ENCODE assay signal across 1 cellular context in the genomic region with DNA sequence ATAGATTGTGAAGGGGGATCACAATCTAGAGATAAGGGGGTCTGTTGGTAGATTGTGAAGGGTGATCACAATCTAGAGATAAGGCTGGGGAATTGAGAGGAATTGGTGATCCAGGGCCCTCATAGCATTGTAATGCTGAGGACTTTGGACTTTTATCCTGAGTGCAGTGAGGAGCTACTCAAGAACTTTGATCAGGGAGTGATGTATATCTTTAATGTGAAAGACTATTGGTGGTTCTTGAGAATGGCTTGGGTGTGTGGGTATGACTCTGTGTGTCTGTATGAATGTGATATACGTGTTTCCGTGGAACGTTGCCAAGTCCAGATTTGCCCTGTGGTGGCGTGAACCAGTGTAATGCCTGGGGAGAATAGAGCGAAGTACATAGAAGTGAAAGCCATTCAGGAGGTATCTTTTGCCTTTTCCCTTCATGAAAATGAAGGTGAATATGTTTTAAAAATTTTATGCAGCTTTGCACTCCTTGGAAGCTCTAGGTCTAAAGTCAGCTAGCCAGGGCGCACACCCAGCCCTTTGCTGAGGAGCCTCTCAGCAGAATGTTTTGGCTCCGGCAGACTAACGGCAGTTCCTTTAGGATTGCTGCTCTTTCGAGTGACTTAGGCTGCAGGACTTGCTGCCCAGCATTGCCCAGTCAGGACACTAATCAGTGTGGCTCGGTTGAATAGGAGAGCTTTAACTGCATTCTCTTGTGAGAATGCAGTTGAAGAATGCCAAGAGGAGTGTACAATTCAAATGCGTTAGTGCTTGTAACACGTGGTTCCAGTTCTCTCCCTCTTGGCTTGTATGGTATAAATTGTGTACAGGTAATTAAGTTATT.
TF ChIP-seq lines count a peak whose summit lies in the region.

No MANE protein-coding gene starts in this region.

TF ChIP-seq in GM23338, 12 proteins besides CTCF, POLR2A, EP300 and RAD21 (continued from another document):
- TF ChIP-seq, protein P1, sequence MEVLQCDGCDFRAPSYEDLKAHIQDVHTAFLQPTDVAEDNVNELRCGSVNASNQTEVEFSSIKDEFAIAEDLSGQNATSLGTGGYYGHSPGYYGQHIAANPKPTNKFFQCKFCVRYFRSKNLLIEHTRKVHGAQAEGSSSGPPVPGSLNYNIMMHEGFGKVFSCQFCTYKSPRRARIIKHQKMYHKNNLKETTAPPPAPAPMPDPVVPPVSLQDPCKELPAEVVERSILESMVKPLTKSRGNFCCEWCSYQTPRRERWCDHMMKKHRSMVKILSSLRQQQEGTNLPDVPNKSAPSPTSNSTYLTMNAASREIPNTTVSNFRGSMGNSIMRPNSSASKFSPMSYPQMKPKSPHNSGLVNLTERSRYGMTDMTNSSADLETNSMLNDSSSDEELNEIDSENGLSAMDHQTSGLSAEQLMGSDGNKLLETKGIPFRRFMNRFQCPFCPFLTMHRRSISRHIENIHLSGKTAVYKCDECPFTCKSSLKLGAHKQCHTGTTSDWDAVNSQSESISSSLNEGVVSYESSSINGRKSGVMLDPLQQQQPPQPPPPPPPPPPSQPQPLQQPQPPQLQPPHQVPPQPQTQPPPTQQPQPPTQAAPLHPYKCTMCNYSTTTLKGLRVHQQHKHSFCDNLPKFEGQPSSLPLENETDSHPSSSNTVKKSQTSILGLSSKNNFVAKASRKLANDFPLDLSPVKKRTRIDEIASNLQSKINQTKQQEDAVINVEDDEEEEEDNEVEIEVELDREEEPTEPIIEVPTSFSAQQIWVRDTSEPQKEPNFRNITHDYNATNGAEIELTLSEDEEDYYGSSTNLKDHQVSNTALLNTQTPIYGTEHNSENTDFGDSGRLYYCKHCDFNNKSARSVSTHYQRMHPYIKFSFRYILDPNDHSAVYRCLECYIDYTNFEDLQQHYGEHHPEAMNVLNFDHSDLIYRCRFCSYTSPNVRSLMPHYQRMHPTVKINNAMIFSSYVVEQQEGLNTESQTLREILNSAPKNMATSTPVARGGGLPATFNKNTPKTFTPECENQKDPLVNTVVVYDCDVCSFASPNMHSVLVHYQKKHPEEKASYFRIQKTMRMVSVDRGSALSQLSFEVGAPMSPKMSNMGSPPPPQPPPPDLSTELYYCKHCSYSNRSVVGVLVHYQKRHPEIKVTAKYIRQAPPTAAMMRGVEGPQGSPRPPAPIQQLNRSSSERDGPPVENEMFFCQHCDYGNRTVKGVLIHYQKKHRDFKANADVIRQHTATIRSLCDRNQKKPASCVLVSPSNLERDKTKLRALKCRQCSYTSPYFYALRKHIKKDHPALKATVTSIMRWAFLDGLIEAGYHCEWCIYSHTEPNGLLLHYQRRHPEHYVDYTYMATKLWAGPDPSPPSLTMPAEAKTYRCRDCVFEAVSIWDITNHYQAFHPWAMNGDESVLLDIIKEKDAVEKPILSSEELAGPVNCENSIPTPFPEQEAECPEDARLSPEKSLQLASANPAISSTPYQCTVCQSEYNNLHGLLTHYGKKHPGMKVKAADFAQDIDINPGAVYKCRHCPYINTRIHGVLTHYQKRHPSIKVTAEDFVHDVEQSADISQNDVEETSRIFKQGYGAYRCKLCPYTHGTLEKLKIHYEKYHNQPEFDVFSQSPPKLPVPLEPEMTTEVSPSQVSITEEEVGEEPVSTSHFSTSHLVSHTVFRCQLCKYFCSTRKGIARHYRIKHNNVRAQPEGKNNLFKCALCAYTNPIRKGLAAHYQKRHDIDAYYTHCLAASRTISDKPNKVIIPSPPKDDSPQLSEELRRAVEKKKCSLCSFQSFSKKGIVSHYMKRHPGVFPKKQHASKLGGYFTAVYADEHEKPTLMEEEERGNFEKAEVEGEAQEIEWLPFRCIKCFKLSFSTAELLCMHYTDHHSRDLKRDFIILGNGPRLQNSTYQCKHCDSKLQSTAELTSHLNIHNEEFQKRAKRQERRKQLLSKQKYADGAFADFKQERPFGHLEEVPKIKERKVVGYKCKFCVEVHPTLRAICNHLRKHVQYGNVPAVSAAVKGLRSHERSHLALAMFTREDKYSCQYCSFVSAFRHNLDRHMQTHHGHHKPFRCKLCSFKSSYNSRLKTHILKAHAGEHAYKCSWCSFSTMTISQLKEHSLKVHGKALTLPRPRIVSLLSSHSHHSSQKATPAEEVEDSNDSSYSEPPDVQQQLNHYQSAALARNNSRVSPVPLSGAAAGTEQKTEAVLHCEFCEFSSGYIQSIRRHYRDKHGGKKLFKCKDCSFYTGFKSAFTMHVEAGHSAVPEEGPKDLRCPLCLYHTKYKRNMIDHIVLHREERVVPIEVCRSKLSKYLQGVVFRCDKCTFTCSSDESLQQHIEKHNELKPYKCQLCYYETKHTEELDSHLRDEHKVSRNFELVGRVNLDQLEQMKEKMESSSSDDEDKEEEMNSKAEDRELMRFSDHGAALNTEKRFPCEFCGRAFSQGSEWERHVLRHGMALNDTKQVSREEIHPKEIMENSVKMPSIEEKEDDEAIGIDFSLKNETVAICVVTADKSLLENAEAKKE (CRISPR knock-in tag; IDR thresholded peaks at IDR 0.05): no peak
- TF ChIP-seq CREB1 (CRISPR knock-in tag; IDR thresholded peaks at IDR 0.05; ENCODE audit: low read depth) (no peak), ZNF114 (CRISPR knock-in tag; IDR thresholded peaks at IDR 0.05) (no peak), ZNF331 (CRISPR knock-in tag; IDR thresholded peaks at IDR 0.05; ENCODE audit: low read depth) (no peak), POLR2AphosphoS5 (IDR thresholded peaks at IDR 0.05; ENCODE audit: low read depth) (no peak), JUNB (IDR thresholded peaks at IDR 0.05; ENCODE audit: unreplicated experiment) (no peak)
- TF ChIP-seq, protein P2, sequence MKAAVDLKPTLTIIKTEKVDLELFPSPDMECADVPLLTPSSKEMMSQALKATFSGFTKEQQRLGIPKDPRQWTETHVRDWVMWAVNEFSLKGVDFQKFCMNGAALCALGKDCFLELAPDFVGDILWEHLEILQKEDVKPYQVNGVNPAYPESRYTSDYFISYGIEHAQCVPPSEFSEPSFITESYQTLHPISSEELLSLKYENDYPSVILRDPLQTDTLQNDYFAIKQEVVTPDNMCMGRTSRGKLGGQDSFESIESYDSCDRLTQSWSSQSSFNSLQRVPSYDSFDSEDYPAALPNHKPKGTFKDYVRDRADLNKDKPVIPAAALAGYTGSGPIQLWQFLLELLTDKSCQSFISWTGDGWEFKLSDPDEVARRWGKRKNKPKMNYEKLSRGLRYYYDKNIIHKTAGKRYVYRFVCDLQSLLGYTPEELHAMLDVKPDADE (IDR thresholded peaks at IDR 0.05): no peak
- TF ChIP-seq, protein P3, sequence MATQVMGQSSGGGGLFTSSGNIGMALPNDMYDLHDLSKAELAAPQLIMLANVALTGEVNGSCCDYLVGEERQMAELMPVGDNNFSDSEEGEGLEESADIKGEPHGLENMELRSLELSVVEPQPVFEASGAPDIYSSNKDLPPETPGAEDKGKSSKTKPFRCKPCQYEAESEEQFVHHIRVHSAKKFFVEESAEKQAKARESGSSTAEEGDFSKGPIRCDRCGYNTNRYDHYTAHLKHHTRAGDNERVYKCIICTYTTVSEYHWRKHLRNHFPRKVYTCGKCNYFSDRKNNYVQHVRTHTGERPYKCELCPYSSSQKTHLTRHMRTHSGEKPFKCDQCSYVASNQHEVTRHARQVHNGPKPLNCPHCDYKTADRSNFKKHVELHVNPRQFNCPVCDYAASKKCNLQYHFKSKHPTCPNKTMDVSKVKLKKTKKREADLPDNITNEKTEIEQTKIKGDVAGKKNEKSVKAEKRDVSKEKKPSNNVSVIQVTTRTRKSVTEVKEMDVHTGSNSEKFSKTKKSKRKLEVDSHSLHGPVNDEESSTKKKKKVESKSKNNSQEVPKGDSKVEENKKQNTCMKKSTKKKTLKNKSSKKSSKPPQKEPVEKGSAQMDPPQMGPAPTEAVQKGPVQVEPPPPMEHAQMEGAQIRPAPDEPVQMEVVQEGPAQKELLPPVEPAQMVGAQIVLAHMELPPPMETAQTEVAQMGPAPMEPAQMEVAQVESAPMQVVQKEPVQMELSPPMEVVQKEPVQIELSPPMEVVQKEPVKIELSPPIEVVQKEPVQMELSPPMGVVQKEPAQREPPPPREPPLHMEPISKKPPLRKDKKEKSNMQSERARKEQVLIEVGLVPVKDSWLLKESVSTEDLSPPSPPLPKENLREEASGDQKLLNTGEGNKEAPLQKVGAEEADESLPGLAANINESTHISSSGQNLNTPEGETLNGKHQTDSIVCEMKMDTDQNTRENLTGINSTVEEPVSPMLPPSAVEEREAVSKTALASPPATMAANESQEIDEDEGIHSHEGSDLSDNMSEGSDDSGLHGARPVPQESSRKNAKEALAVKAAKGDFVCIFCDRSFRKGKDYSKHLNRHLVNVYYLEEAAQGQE (IDR thresholded peaks at IDR 0.05; ENCODE audit: unreplicated experiment): no peak
